ENCODE assay signal across 36 cellular contexts in the genomic region with DNA sequence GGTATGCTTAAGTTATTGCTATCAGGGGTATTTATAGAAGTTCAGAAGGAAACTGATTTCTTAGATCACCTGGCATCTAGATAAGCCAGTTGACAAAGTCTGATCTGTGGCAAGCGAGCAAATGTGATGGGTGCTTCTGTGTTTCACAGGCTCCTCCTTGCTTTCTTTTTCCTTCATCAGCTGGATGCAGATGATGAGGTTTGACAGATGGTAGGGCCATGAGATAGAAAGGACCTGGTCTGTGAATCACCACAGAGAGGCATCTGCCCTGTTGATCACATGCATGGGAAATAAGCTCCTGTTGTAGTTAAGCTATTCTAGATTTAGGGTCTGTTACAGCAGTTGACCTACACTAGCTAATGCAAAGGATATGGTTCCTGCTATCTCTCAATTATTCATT.
"Had no signal": no experiment of that assay in that cellular context is flagged by ENCODE, and none has a peak within 500 bp of the region (broad histone marks: within the 10 kb centered on the region; RNA-seq: fewer than 3 reads in every experiment).

No MANE protein-coding gene starts in this region.

- H3K27me3 ChIP-seq: brain microvascular endothelial cell, cardiac muscle cell had no signal

- H3K27ac ChIP-seq: brain microvascular endothelial cell, cardiac muscle cell, KMS-11, PC-9, RWPE1, VCaP had no signal

- H3K9ac ChIP-seq: KMS-11 had no signal

- H2AFZ ChIP-seq: PC-9 had no signal

- DNase-seq: activated CD4-positive, alpha-beta memory T cell treated with anti-CD3 and anti-CD28 coated beads, Interleukin-2, amount 10 ng/mL, durations not matched to agents 7 days and 5 days; activated CD4-positive, alpha-beta T cell treated with anti-CD3 and anti-CD28 coated beads for 1 hour; activated CD4-positive, alpha-beta T cell treated with anti-CD3 and anti-CD28 coated beads for 48 hours; activated CD4-positive, CD25-positive, alpha-beta regulatory T cell; activated CD8-positive, alpha-beta memory T cell treated with anti-CD3 and anti-CD28 coated beads for 24 hours; activated CD8-positive, alpha-beta memory T cell treated with anti-CD3 and anti-CD28 coated beads, Interleukin-2, amount 10 ng/mL, durations not matched to agents 7 days and 5 days; activated CD8-positive, alpha-beta memory T cell treated with anti-CD3 and anti-CD28 coated beads, Interleukin-2, amount 50 U/mL, for 48 hours; activated effector memory CD4-positive, alpha-beta T cell treated with anti-CD3 and anti-CD28 coated beads, Interleukin-2, amount 50 U/mL, for 16 hours; activated naive CD4-positive, alpha-beta T cell; activated naive CD4-positive, alpha-beta T cell treated with anti-CD3 and anti-CD28 coated beads, Interleukin-2, amount 50 U/mL, for 16 hours; activated naive CD8-positive, alpha-beta T cell treated with anti-CD3 and anti-CD28 coated beads for 36 hours; activated T-cell treated with anti-CD3 and anti-CD28 coated beads, Interleukin-2, amount 50 U/mL, for 72 hours; amniotic stem cell; aorta; brain microvascular endothelial cell; MM.1S; NCI-H1092 treated with DMSO at 0.1 percent for 48 hours; NCI-H1417; NCI-H1694; NCI-H1930; NCI-H2081 treated with DMSO at 0.1 percent for 48 hours; NCI-H226; NCI-H446 treated with DMSO at 0.1 percent for 48 hours; NCI-H526; NCI-H748 treated with DMSO at 0.1 percent for 48 hours; NK-92 treated with Interleukin-12 subunit alpha and Interleukin-12 subunit beta, amount 100 ng/mL, for 24 hours; PC-9; SW 1271; T-helper 1 cell; T-helper 2 cell; T-helper 9 cell had no signal

- H3K4me2 ChIP-seq: KMS-11, PC-9 had no signal

- H3K36me3 ChIP-seq: brain microvascular endothelial cell, cardiac muscle cell had no signal

- FAIRE-seq: RCC 7860 had no signal

- H3K4me3 ChIP-seq: cardiac muscle cell, PC-9 had no signal
